In genomic region chr3:102092617-102093466, GRCh38 we compare ENCODE assay signal across 12 cellular contexts.
A peak's percentile ranks its signal among the peaks of the same experiment; 100 is the strongest.
DNase-seq lines count a peak whose midpoint lies in the region; ATAC-seq lines count a peak whose summit lies in the region.
"Had no signal": no experiment of that assay in that cellular context is flagged by ENCODE, and none has a peak within 500 bp of the region (broad histone marks: within the 10 kb centered on the region; RNA-seq: fewer than 3 reads in every experiment).

No MANE protein-coding gene starts in this region.

- peak overlapping the region; percentile 96 for H2AK5ac ChIP-seq in mesenchymal stem cell (ENCODE audit: low read length, severe bottlenecking)

- peak overlapping the region; percentile 96 for H2BK5ac ChIP-seq in mesenchymal stem cell (ENCODE audit: low read depth, low read length, poor library complexity, severe bottlenecking)

- no peak overlapping the region for H2BK12ac ChIP-seq in mesenchymal stem cell (ENCODE audit: low read length in 2 of 2)

- no peaks in the 10 kb centered on the region for H3K27me3 ChIP-seq in mesenchymal stem cell (ENCODE audit: control insufficient read depth in 1 of 2, insufficient read depth in 1 of 2, low read length in 2 of 2)

- no peak overlapping the region for H2AFZ ChIP-seq in mesenchymal stem cell (ENCODE audit: low read depth, low read length)

- H3K4me1 ChIP-seq in mesenchymal stem cell (ENCODE audit: control insufficient read depth, insufficient read depth, low read depth, low read length), result peaks cover 5% of the 10 kb centered on the region

- peak overlapping the region; percentile 99 for H3K27ac ChIP-seq in mesenchymal stem cell (ENCODE audit: low read length, poor library complexity, severe bottlenecking)
- H3K27ac ChIP-seq: coronary artery had no signal

- intact Hi-C loops in head of caudate nucleus (cut with DNase I), result no loop called here
- intact Hi-C loops in left colon (cut with DNase I, micrococcal nuclease), result no loop called here

- no peak overlapping the region for H3K9ac ChIP-seq in mesenchymal stem cell (ENCODE audit: low read length)

- peak; percentile 36 for DNase-seq in HS-5 (ENCODE audit: low read depth)
- DNase-seq in activated naive CD8-positive, alpha-beta T cell treated with anti-CD3 and anti-CD28 coated beads, Interleukin-2, amount 50 U/mL, for 24 hours, result no peak
- DNase-seq in mesenchymal stem cell, result peak; percentile 47
- DNase-seq in head of caudate nucleus, result no peak
- no peak for DNase-seq in cerebellar nuclear complex (lab: John Stamatoyannopoulos, UW)
- no peak for DNase-seq in AG08396 (ENCODE audit: low spot score)
- no peak for DNase-seq in left colon
- DNase-seq: NCI-H2081; stimulated activated CD4-positive, alpha-beta T cell treated with anti-CD3 and anti-CD28 coated beads, Interleukin-2, amount 100 ng/mL, for 48 hours had no signal

- no peak overlapping the region for H2BK120ac ChIP-seq in mesenchymal stem cell (ENCODE audit: low read depth, low read length)

- no peak overlapping the region for H4K91ac ChIP-seq in mesenchymal stem cell (ENCODE audit: low read length)

- no peak overlapping the region for H3K18ac ChIP-seq in mesenchymal stem cell (ENCODE audit: low read depth in 1 of 2, low read length in 2 of 2)

- H3K9me3 Mint-ChIP-seq in activated naive CD8-positive, alpha-beta T cell treated with anti-CD3 and anti-CD28 coated beads, Interleukin-2, amount 50 U/mL, for 24 hours, result no peaks in the 10 kb centered on the region
- H3K9me3 Mint-ChIP-seq: nephron had no signal

- H4K8ac ChIP-seq in mesenchymal stem cell (ENCODE audit: low read length), result no peak overlapping the region

- no peak overlapping the region for H3K4me3 ChIP-seq in mesenchymal stem cell (ENCODE audit: insufficient read depth in 1 of 2, low read depth in 1 of 2, low read length in 2 of 2)
- H3K4me3 ChIP-seq: coronary artery had no signal

- H3K4me1 Mint-ChIP-seq in activated naive CD8-positive, alpha-beta T cell treated with anti-CD3 and anti-CD28 coated beads, Interleukin-2, amount 50 U/mL, for 24 hours, result peaks cover 59% of the 10 kb centered on the region

- H3K14ac ChIP-seq in mesenchymal stem cell (ENCODE audit: low read length in 2 of 2), result no peak overlapping the region

- peak overlapping the region; percentile 7 for H3K4me3 Mint-ChIP-seq in activated naive CD8-positive, alpha-beta T cell treated with anti-CD3 and anti-CD28 coated beads, Interleukin-2, amount 50 U/mL, for 24 hours
- H3K4me3 Mint-ChIP-seq: nephron had no signal

- H3K27ac Mint-ChIP-seq in activated naive CD8-positive, alpha-beta T cell treated with anti-CD3 and anti-CD28 coated beads, Interleukin-2, amount 50 U/mL, for 24 hours, result peak overlapping the region; percentile 90
- H3K27ac Mint-ChIP-seq: nephron had no signal

- H3K79me1 ChIP-seq in mesenchymal stem cell (replicated peaks; ENCODE audit: low read length, poor library complexity, severe bottlenecking), result no peaks in the 10 kb centered on the region

- H3K36me3 ChIP-seq in mesenchymal stem cell (ENCODE audit: control insufficient read depth in 1 of 2, insufficient read depth in 2 of 2, low read depth in 1 of 2, low read length in 2 of 2), result no peaks in the 10 kb centered on the region

- H3K9me3 ChIP-seq in mesenchymal stem cell (ENCODE audit: control insufficient read depth, low read length), result no peaks in the 10 kb centered on the region

- 63% methylated on average over 4 of the region's 5 CpGs for WGBS in mesenchymal stem cell

- no peak overlapping the region for H2BK15ac ChIP-seq in mesenchymal stem cell (ENCODE audit: low read depth, poor library complexity, severe bottlenecking)

- H3K4ac ChIP-seq in mesenchymal stem cell (ENCODE audit: low read depth in 1 of 2, low read length in 2 of 2), result no peak overlapping the region

- ATAC-seq in GM18861 (IDR thresholded peaks at IDR 0.05; ENCODE audit: unreplicated experiment) (peak; percentile 44), left colon (no peak)
- peak; percentile 84 for ATAC-seq in activated naive CD8-positive, alpha-beta T cell treated with anti-CD3 and anti-CD28 coated beads, Interleukin-2, amount 50 U/mL, for 24 hours

- no peak overlapping the region for H3K23ac ChIP-seq in mesenchymal stem cell (ENCODE audit: low read length in 2 of 2)

- no peaks in the 10 kb centered on the region for H3K36me3 Mint-ChIP-seq in activated naive CD8-positive, alpha-beta T cell treated with anti-CD3 and anti-CD28 coated beads, Interleukin-2, amount 50 U/mL, for 24 hours (ENCODE audit: low read depth)

- no peaks in the 10 kb centered on the region for H3K27me3 Mint-ChIP-seq in activated naive CD8-positive, alpha-beta T cell treated with anti-CD3 and anti-CD28 coated beads, Interleukin-2, amount 50 U/mL, for 24 hours

- H3K4me2 ChIP-seq in mesenchymal stem cell (ENCODE audit: low read length, poor library complexity, severe bottlenecking), result no peak overlapping the region

Comparison
In these comparisons a context has a peak if more than half of its experiments do, and no peak if none do; other contexts are left out.
1. DNase-seq: peak in HS-5 (single experiment) and mesenchymal stem cell (single experiment); none in activated naive CD8-positive, alpha-beta T cell treated with anti-CD3 and anti-CD28 coated beads, Interleukin-2, amount 50 U/mL, for 24 hours (single experiment), head of caudate nucleus (0 of 42), cerebellar nuclear complex (0 of 2), AG08396 (single experiment) and left colon (0 of 2).